In genomic region chr1:148424138-148425003, GRCh38 we compare ENCODE assay signal across 11 cellular contexts. TPM values are rescaled to one million over a fixed set of nuclear protein-coding genes. Genes with fewer than 3 reads are reported as not detected.
DNase-seq lines count a peak whose midpoint lies in the region; ATAC-seq, FAIRE-seq and TF ChIP-seq lines count a peak whose summit lies in the region.
"Not testable (repeated sequence)": the region's sequence is repeated elsewhere in the genome, so short reads cannot be mapped to it uniquely, and the experiment has no call there.
"Had no signal": no experiment of that assay in that cellular context is flagged by ENCODE, and none has a peak within 500 bp of the region (broad histone marks: within the 10 kb centered on the region; RNA-seq: fewer than 3 reads in every experiment).

No MANE protein-coding gene starts in this region.

- TF ChIP-seq POLR2A in heart left ventricle (IDR thresholded peaks at IDR 0.05): not testable (repeated sequence)

- peak in 3 of 4 donors; percentile 26 to 85 (median 75) for ATAC-seq in heart left ventricle

- H3K4me1 Mint-ChIP-seq in activated naive CD4-positive, alpha-beta T cell treated with anti-CD3 and anti-CD28 coated beads, Interleukin-2, amount 50 U/mL, for 24 hours: peaks cover 73% of the 10 kb centered on the region

- not testable (repeated sequence) for H3K4me3 Mint-ChIP-seq in activated naive CD4-positive, alpha-beta T cell treated with anti-CD3 and anti-CD28 coated beads, Interleukin-2, amount 50 U/mL, for 24 hours

- peak overlapping the region in 1 of 12 donors; percentile 39 for H3K27ac ChIP-seq in heart left ventricle
- peak overlapping the region; percentile 6 to 64 for H3K27ac ChIP-seq in mucosa of rectum (ENCODE audit: low read depth in 2 of 2, low read length in 2 of 2)

- not testable (repeated sequence) for H3K27me3 Mint-ChIP-seq in activated naive CD4-positive, alpha-beta T cell treated with anti-CD3 and anti-CD28 coated beads, Interleukin-2, amount 50 U/mL, for 24 hours

- not testable (repeated sequence) for TF ChIP-seq CTCF in AG10803 (conservative IDR thresholded peaks at IDR 0.05; ENCODE audit: low read length); heart left ventricle (IDR thresholded peaks at IDR 0.05)

- not testable (repeated sequence) for H3K36me3 ChIP-seq in heart left ventricle; mucosa of rectum (ENCODE audit: control insufficient read depth in 2 of 2, insufficient read depth in 2 of 2, low read length in 2 of 2)

- intact Hi-C loops in heart left ventricle (cut with DNase I): not testable (repeated sequence)

- not testable (repeated sequence) for H3K9ac ChIP-seq in mucosa of rectum (ENCODE audit: low read depth in 1 of 2, low read length in 2 of 2)

- peak; percentile 71 for FAIRE-seq in RCC 7860 (lab: Jason Lieb, UNC)

- H3K36me3 Mint-ChIP-seq in activated naive CD4-positive, alpha-beta T cell treated with anti-CD3 and anti-CD28 coated beads, Interleukin-2, amount 50 U/mL, for 24 hours: peaks cover 32% of the 10 kb centered on the region

- WGBS in heart left ventricle, 4 donors: 75 to 91% (median 90%) methylated on average over 1 of the region's 1 CpG

- H3K4me3 ChIP-seq in AG10803 (ENCODE audit: low read length); heart left ventricle; mucosa of rectum (ENCODE audit: low read length in 2 of 2); skeletal muscle cell (ENCODE audit: low read depth, low read length): not testable (repeated sequence)

- H3K9me3 Mint-ChIP-seq in activated naive CD4-positive, alpha-beta T cell treated with anti-CD3 and anti-CD28 coated beads, Interleukin-2, amount 50 U/mL, for 24 hours: not testable (repeated sequence)

- not testable (repeated sequence) for H3K27me3 ChIP-seq in heart left ventricle; mucosa of rectum (ENCODE audit: control insufficient read depth in 2 of 2, insufficient read depth in 2 of 2, low read length in 2 of 2)

- H3K9me3 ChIP-seq in heart left ventricle; mucosa of rectum (ENCODE audit: control insufficient read depth in 2 of 2, low read length in 2 of 2): not testable (repeated sequence)

- peak; percentile 40 for DNase-seq in AG10803 (ENCODE audit: low read depth)
- DNase-seq in HCEC 1CT: peak; percentile 68
- DNase-seq in RCC 7860 (ENCODE audit: low spot score): peak; percentile 83
- peak; percentile 70 for DNase-seq in dermis blood vessel endothelial cell
- peak in 1 of 5 donors; percentile 35 for DNase-seq in heart left ventricle
- peak; percentile 61 for DNase-seq in skeletal muscle cell (ENCODE audit: low read depth)

- H3K27ac Mint-ChIP-seq in activated naive CD4-positive, alpha-beta T cell treated with anti-CD3 and anti-CD28 coated beads, Interleukin-2, amount 50 U/mL, for 24 hours: peak overlapping the region; percentile 23

- peaks cover 0 to 22% (median 0%) of the 10 kb centered on the region in 12 donors for H3K4me1 ChIP-seq in heart left ventricle
- not testable (repeated sequence) for H3K4me1 ChIP-seq in mucosa of rectum (ENCODE audit: control insufficient read depth in 2 of 2, insufficient read depth in 2 of 2, low read length in 2 of 2)

RNA-seq across cellular contexts. Expression of gene PPIAL4G, which starts 58.7 kb away (rescaled TPM):
- total RNA-seq in dermis blood vessel endothelial cell (not detected in 2 replicates), heart left ventricle (under 1 TPM in 2 of 9 donors, not detected in 7; 0.09 to 0.11 TPM)
- polyA plus RNA-seq in heart left ventricle: not detected
- total RNA-seq: cardiac muscle cell, G401, vagina had no signal
- polyA plus RNA-seq: cardiac muscle cell had no signal
